In genomic region chr6:135488023-135488422, GRCh38 we compare ENCODE assay signal across 15 cellular contexts. TPM values are rescaled to one million over a fixed set of nuclear protein-coding genes. Genes with fewer than 3 reads are reported as not detected.
DNase-seq lines count a peak whose midpoint lies in the region; ATAC-seq and TF ChIP-seq lines count a peak whose summit lies in the region.
"Had no signal": no experiment of that assay in that cellular context is flagged by ENCODE, and none has a peak within 500 bp of the region (broad histone marks: within the 10 kb centered on the region; RNA-seq: fewer than 3 reads in every experiment).

No MANE protein-coding gene starts in this region.

- H3K27ac ChIP-seq in IMR-90 (ENCODE audit: insufficient read depth, low read length) (no peak overlapping the region), brain microvascular endothelial cell (peak overlapping the region; percentile 37)
- H3K27ac ChIP-seq: SK-N-MC, spleen had no signal

- peak; percentile 59 for DNase-seq in AG08395 (ENCODE audit: low spot score)
- DNase-seq in IMR-90: peak; percentile 74
- DNase-seq in brain microvascular endothelial cell: peak; percentile 60
- DNase-seq in iris pigment epithelial cell (ENCODE audit: low read depth): peak; percentile 84
- DNase-seq in NCI-H526 (lab: John Stamatoyannopoulos, UW): no peak
- DNase-seq in activated CD4-positive, alpha-beta T cell treated with anti-CD3 and anti-CD28 coated beads, Interleukin-2, amount 10 ng/mL, durations not matched to agents 7 days and 5 days: no peak
- DNase-seq in NCI-H69 (lab: John Stamatoyannopoulos, UW): no peak
- DNase-seq: activated gamma-delta T cell; caudate nucleus; DMS153; NK-92 treated with Interleukin-12 subunit alpha and Interleukin-12 subunit beta, amount 100 ng/mL, for 24 hours; spleen had no signal

- peaks cover 60% of the 10 kb centered on the region for H3K36me3 Mint-ChIP-seq in activated CD4-positive, alpha-beta T cell treated with anti-CD3 and anti-CD28 coated beads, Interleukin-2, amount 10 ng/mL, durations not matched to agents 7 days and 5 days (ENCODE audit: low read depth)

- H3K9me3 Mint-ChIP-seq in activated CD4-positive, alpha-beta T cell treated with anti-CD3 and anti-CD28 coated beads, Interleukin-2, amount 10 ng/mL, durations not matched to agents 7 days and 5 days: peaks cover 9% of the 10 kb centered on the region

- no peaks in the 10 kb centered on the region for H3K27me3 ChIP-seq in IMR-90 (ENCODE audit: control insufficient read depth, insufficient read depth, low read length)
- no peaks in the 10 kb centered on the region for H3K27me3 ChIP-seq in brain microvascular endothelial cell (replicated peaks)
- H3K27me3 ChIP-seq: spleen had no signal

- H3K4me3 Mint-ChIP-seq in activated CD4-positive, alpha-beta T cell treated with anti-CD3 and anti-CD28 coated beads, Interleukin-2, amount 10 ng/mL, durations not matched to agents 7 days and 5 days: no peak overlapping the region

- no peak overlapping the region for H3K23ac ChIP-seq in IMR-90 (ENCODE audit: low read depth, low read length)

- no peak overlapping the region for H4K91ac ChIP-seq in IMR-90 (ENCODE audit: insufficient read depth, low read depth, low read length)

- peak overlapping the region; percentile 81; the same call in 1 of the 2 replicates for H4K5ac ChIP-seq in IMR-90 (ENCODE audit: low read depth, low read length)

- H3K79me1 ChIP-seq in IMR-90 (ENCODE audit: low read depth in 1 of 2, low read length in 2 of 2): peaks cover 6 to 8% of the 10 kb centered on the region in 2 experiments; a peak in 2 of 4 replicates

- no TSS peak for BruUV-seq in IMR-90 (replicated peaks; lab: Mats Ljungman, UMichigan)

- peaks cover 23% of the 10 kb centered on the region for H3K36me3 ChIP-seq in IMR-90 (ENCODE audit: control insufficient read depth, insufficient read depth, low read length)
- H3K36me3 ChIP-seq in brain microvascular endothelial cell (replicated peaks): peaks cover 30% of the 10 kb centered on the region

- peak; percentile 69 for ATAC-seq in IMR-90 (ENCODE audit: low read depth)
- ATAC-seq in activated CD4-positive, CD25-positive, alpha-beta regulatory T cell treated with anti-CD3 and anti-CD28 coated beads, Interleukin-2, amount 50 U/mL, for 24 hours: no peak

- no peak overlapping the region for H3K56ac ChIP-seq in IMR-90 (ENCODE audit: extremely low read depth, insufficient read depth, low read length)

- TF ChIP-seq RAD21 in IMR-90 (IDR thresholded peaks at IDR 0.05; ENCODE audit: low read length): no peak

- POLR2A ChIA-PET in IMR-90 (lab: Charles Lee; ENCODE audit: unreplicated experiment): no interaction called here
- POLR2A ChIA-PET in activated CD4-positive, alpha-beta T cell treated with anti-CD3 and anti-CD28 coated beads, Interleukin-2, amount 10 ng/mL, durations not matched to agents 7 days and 5 days (lab: Charles Lee): no interaction called here

- H3K9me1 ChIP-seq in IMR-90 (ENCODE audit: insufficient read depth, low read length): no peaks in the 10 kb centered on the region; the same call in 1 of the 2 replicates

- H2BK20ac ChIP-seq in IMR-90 (ENCODE audit: low read depth, low read length): no peak overlapping the region

- peak overlapping the region; percentile 85 for H2BK5ac ChIP-seq in IMR-90 (ENCODE audit: low read depth, low read length, poor library complexity, severe bottlenecking)

- no peak overlapping the region for H2AFZ ChIP-seq in IMR-90 (replicated peaks; ENCODE audit: low read length, poor library complexity)

- no peak overlapping the region for H2AK5ac ChIP-seq in IMR-90 (ENCODE audit: low read depth, low read length)

- H3K27ac Mint-ChIP-seq in activated CD4-positive, alpha-beta T cell treated with anti-CD3 and anti-CD28 coated beads, Interleukin-2, amount 10 ng/mL, durations not matched to agents 7 days and 5 days: no peak overlapping the region

- no peak for TF ChIP-seq POLR2A in IMR-90 (IDR thresholded peaks at IDR 0.05; ENCODE audit: low read depth, low read length)

- H3K4me1 Mint-ChIP-seq in activated CD4-positive, alpha-beta T cell treated with anti-CD3 and anti-CD28 coated beads, Interleukin-2, amount 10 ng/mL, durations not matched to agents 7 days and 5 days: no peaks in the 10 kb centered on the region

- H2BK15ac ChIP-seq in IMR-90 (ENCODE audit: low read depth, low read length): no peak overlapping the region

- H3K4ac ChIP-seq in IMR-90 (ENCODE audit: low read depth, low read length): no peak overlapping the region

- WGBS in IMR-90 (ENCODE audit: extremely low coverage in 2 of 2, insufficient read length in 1 of 2), 2 experiments: no CpG with 5 or more reads among the region's 3 CpGs

- TF ChIP-seq CTCF in IMR-90 (conservative IDR thresholded peaks at IDR 0.05; ENCODE audit: low read depth, low read length): no peak
- TF ChIP-seq CTCF in brain microvascular endothelial cell (IDR thresholded peaks at IDR 0.05; ENCODE audit: low read depth, low read length, missing control alignments): no peak

- H3K4me3 ChIP-seq in IMR-90 (ENCODE audit: insufficient read depth, low read depth, low read length): no peak overlapping the region
- H3K4me3 ChIP-seq in brain microvascular endothelial cell (ENCODE audit: low read depth, low read length): no peak overlapping the region
- H3K4me3 ChIP-seq: lung, SK-N-MC, spleen had no signal

- H3K9ac ChIP-seq in IMR-90 (ENCODE audit: low read depth, low read length): no peak overlapping the region

- peaks cover 6% of the 10 kb centered on the region for H3K9me3 ChIP-seq in IMR-90 (ENCODE audit: control insufficient read depth, insufficient read depth, low read length)

- no peaks in the 10 kb centered on the region for H4K20me1 ChIP-seq in IMR-90 (ENCODE audit: insufficient read depth, low read length)

- H3K27me3 Mint-ChIP-seq in activated CD4-positive, alpha-beta T cell treated with anti-CD3 and anti-CD28 coated beads, Interleukin-2, amount 10 ng/mL, durations not matched to agents 7 days and 5 days: no peaks in the 10 kb centered on the region

- no peak overlapping the region for H4K8ac ChIP-seq in IMR-90 (ENCODE audit: low read depth in 2 of 2, low read length in 2 of 2)

- peak overlapping the region; percentile 40; the same call in 1 of the 2 replicates for H3K4me2 ChIP-seq in IMR-90 (ENCODE audit: low read depth, low read length)

- peaks cover 7% of the 10 kb centered on the region; the same call in 1 of the 2 replicates for H3K4me1 ChIP-seq in IMR-90 (ENCODE audit: control insufficient read depth, insufficient read depth, low read length)
- H3K4me1 ChIP-seq: spleen had no signal

- in situ Hi-C loops in IMR-90 (cut with MboI; ENCODE audit: low sequenced_read_pairs) (no loop called here), brain microvascular endothelial cell (cut with HindIII; ENCODE audit: low pct_ligation_motif_present, low sequenced_read_pairs) (no loop called here)

- intact Hi-C loops in IMR-90 (cut with micrococcal nuclease): no loop called here

- dilution Hi-C loops in IMR-90 (cut with HindIII; ENCODE audit: low sequenced_read_pairs, unreplicated experiment): no loop called here

- CTCF ChIA-PET in IMR-90 (lab: Yijun Ruan, JAX): no interaction called here
- CTCF ChIA-PET in activated CD4-positive, alpha-beta T cell treated with anti-CD3 and anti-CD28 coated beads, Interleukin-2, amount 10 ng/mL, durations not matched to agents 7 days and 5 days (lab: Charles Lee): no interaction called here

- H2BK120ac ChIP-seq in IMR-90 (ENCODE audit: low read depth, low read length): no peak overlapping the region

- H2AK9ac ChIP-seq in IMR-90 (replicated peaks; ENCODE audit: low read depth, low read length, poor library complexity): no peak overlapping the region

- no peak overlapping the region for H3K18ac ChIP-seq in IMR-90 (ENCODE audit: low read depth, low read length)

- no peak overlapping the region for H3K14ac ChIP-seq in IMR-90 (replicated peaks; ENCODE audit: low read depth, low read length)

TF ChIP-seq in IMR-90, 13 proteins besides CTCF, POLR2A, EP300 and RAD21:
- TF ChIP-seq ELK1 (IDR thresholded peaks at IDR 0.05; ENCODE audit: borderline replicate concordance, low read depth, low read length) (no peak), FOS (IDR thresholded peaks at IDR 0.05; ENCODE audit: low read depth, low read length) (peak; percentile 83), CEBPB (IDR thresholded peaks at IDR 0.05; ENCODE audit: low read depth, low read length) (peak; percentile 74)

RNA-seq across cellular contexts. Expression of gene AHI1, which starts 9.5 kb away (rescaled TPM):
- total RNA-seq in IMR-90 (2012; rRNA removed): 19.4 and 25.0 TPM in 2 replicates
- 7.5 and 9.5 TPM in 2 replicates for polyA plus RNA-seq in IMR-90 (2012; rRNA removed)
- polyA plus RNA-seq in IMR-90 (2012; cell fraction: cytosol; rRNA removed): 1.0 and 1.9 TPM in 2 replicates
- 3.6 and 36.5 TPM in 2 replicates for polyA plus RNA-seq in IMR-90 (2012; cell fraction: nucleus; rRNA removed; ENCODE audit: low replicate concordance)
- 10 to 100 TPM; 10.8 to 14.0 TPM for total RNA-seq in activated CD4-positive, alpha-beta T cell treated with anti-CD3 and anti-CD28 coated beads, Interleukin-2, amount 10 ng/mL, durations not matched to agents 7 days and 5 days

Comparison
In these comparisons a context has a peak if more than half of its experiments do, and no peak if none do; other contexts are left out.
1. DNase-seq: peak in AG08395 (single experiment), IMR-90 (single experiment), brain microvascular endothelial cell (single experiment) and iris pigment epithelial cell (single experiment); none in NCI-H526 (0 of 2), activated CD4-positive, alpha-beta T cell treated with anti-CD3 and anti-CD28 coated beads, Interleukin-2, amount 10 ng/mL, durations not matched to agents 7 days and 5 days (single experiment) and NCI-H69 (single experiment).